ENCODE assay signal across 8 cellular contexts in genomic region chr16:71997578-71997977, GRCh38. TPM values are rescaled to one million over a fixed set of nuclear protein-coding genes. Genes with fewer than 3 reads are reported as not detected.
"Had no signal": no experiment of that assay in that cellular context is flagged by ENCODE, and none has a peak within 500 bp of the region (broad histone marks: within the 10 kb centered on the region; RNA-seq: fewer than 3 reads in every experiment).

No MANE protein-coding gene starts in this region.

RNA-seq across cellular contexts. Expression of gene PKD1L3, which starts 2.6 kb away (rescaled TPM):
- total RNA-seq: kidney epithelial cell, myocyte had no signal
- polyA plus RNA-seq: hepatocyte, immature natural killer cell, keratinocyte, mammary epithelial cell had no signal

RNA-seq across cellular contexts. Expression of gene HP, which starts 56.7 kb away (rescaled TPM):
- total RNA-seq: kidney epithelial cell, left colon, mammary epithelial cell, mesothelial cell of epicardium, myocyte had no signal
- polyA plus RNA-seq: immature natural killer cell, mammary epithelial cell had no signal
